11 cellular contexts compared by ENCODE assay signal in the genomic region with DNA sequence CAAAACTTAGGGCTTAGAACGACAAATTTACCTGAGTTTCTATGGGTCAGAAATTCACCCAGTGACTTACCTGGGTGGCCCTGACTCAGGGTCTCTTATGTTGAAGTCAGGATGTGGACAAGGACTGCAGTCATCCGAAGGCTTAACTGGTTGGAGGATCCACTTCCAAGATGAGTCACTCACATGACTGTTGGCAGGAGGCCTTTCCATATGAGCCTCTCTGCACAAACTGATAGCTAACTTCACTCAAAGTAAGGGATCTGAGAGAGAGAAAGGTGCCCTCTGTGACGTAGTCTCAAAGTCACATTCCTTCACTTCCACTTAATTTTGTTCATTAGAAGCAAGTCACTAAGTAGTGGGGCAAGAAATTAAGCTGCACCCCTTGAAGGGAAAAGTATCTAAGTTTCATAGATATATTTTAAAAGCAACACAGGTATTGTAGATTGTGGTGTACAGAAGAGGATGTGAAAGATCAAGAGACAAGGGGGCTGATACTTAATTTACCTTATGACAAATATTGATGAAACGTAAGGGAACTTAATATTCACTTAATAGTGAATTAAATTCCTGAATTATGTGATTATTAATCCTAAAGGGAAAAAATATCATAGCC. TPM values are rescaled to one million over a fixed set of nuclear protein-coding genes. Genes with fewer than 3 reads are reported as not detected.
DNase-seq lines count a peak whose midpoint lies in the region; ATAC-seq and TF ChIP-seq lines count a peak whose summit lies in the region.
"Had no signal": no experiment of that assay in that cellular context is flagged by ENCODE, and none has a peak within 500 bp of the region (broad histone marks: within the 10 kb centered on the region; RNA-seq: fewer than 3 reads in every experiment).

No MANE protein-coding gene starts in this region.

- H2AFZ ChIP-seq in neural progenitor cell (replicated peaks) = no peak overlapping the region

- no peaks in the 10 kb centered on the region for H3K9me3 Mint-ChIP-seq in neural progenitor cell
- no peaks in the 10 kb centered on the region for H3K9me3 Mint-ChIP-seq in activated T-cell treated with anti-CD3 and anti-CD28 coated beads, Interleukin-2, amount 50 U/mL, for 4 hours

- H3K4me3 ChIP-seq in cardiac fibroblast (replicated peaks in 1 of 2; ENCODE audit: low read depth in 2 of 2, low read length in 2 of 2) (no peak overlapping the region), neural progenitor cell (no peak overlapping the region), esophagus squamous epithelium (no peak overlapping the region)
- H3K4me3 ChIP-seq: body of pancreas had no signal

- TF ChIP-seq POLR2A in esophagus squamous epithelium (IDR thresholded peaks at IDR 0.05) = no peak

- H3K36me3 Mint-ChIP-seq in neural progenitor cell = peaks cover 2% of the 10 kb centered on the region
- H3K36me3 Mint-ChIP-seq in activated T-cell treated with anti-CD3 and anti-CD28 coated beads, Interleukin-2, amount 50 U/mL, for 4 hours (ENCODE audit: insufficient read depth) = peaks cover 26% of the 10 kb centered on the region

- H3K4me1 ChIP-seq in neural progenitor cell = peaks cover 5% of the 10 kb centered on the region
- H3K4me1 ChIP-seq in esophagus squamous epithelium = no peaks in the 10 kb centered on the region
- H3K4me1 ChIP-seq: body of pancreas had no signal

- no peaks in the 10 kb centered on the region for H3K79me2 ChIP-seq in neural progenitor cell (ENCODE audit: low read depth)

- H3K27me3 Mint-ChIP-seq in neural progenitor cell (ENCODE audit: insufficient read depth, low read depth) = peaks cover 2% of the 10 kb centered on the region
- H3K27me3 Mint-ChIP-seq in activated T-cell treated with anti-CD3 and anti-CD28 coated beads, Interleukin-2, amount 50 U/mL, for 4 hours (ENCODE audit: low read depth) = no peaks in the 10 kb centered on the region

- no peaks in the 10 kb centered on the region for H3K27me3 ChIP-seq in neural progenitor cell
- H3K27me3 ChIP-seq in esophagus squamous epithelium = no peaks in the 10 kb centered on the region
- H3K27me3 ChIP-seq: body of pancreas had no signal

- no peak overlapping the region for H3K27ac Mint-ChIP-seq in neural progenitor cell

- H3K4me1 Mint-ChIP-seq in neural progenitor cell = no peaks in the 10 kb centered on the region
- H3K4me1 Mint-ChIP-seq in activated T-cell treated with anti-CD3 and anti-CD28 coated beads, Interleukin-2, amount 50 U/mL, for 4 hours (ENCODE audit: low read depth) = peaks cover 2% of the 10 kb centered on the region

- no peaks in the 10 kb centered on the region for H3F3A ChIP-seq in neural progenitor cell (ENCODE audit: low read depth)

- no peaks in the 10 kb centered on the region for H4K20me1 ChIP-seq in neural progenitor cell (ENCODE audit: low read depth)

- 72 to 79% methylated on average over 4 of the region's 4 CpGs for WGBS in esophagus squamous epithelium, 2 donors

- H3K27ac ChIP-seq in neural progenitor cell (no peak overlapping the region), esophagus squamous epithelium (no peak overlapping the region)
- H3K27ac ChIP-seq: body of pancreas, WERI-Rb-1 had no signal

- H3K9me3 ChIP-seq in neural progenitor cell (ENCODE audit: low read depth) (no peaks in the 10 kb centered on the region), esophagus squamous epithelium (no peaks in the 10 kb centered on the region)
- H3K9me3 ChIP-seq: body of pancreas had no signal

- ATAC-seq in GM19328 (IDR thresholded peaks at IDR 0.05; ENCODE audit: unreplicated experiment) = no peak
- no peak for ATAC-seq in activated T-cell treated with anti-CD3 and anti-CD28 coated beads, Interleukin-2, amount 50 U/mL, for 4 hours
- ATAC-seq: body of pancreas had no signal

- peak; percentile 41 for DNase-seq in GM03348 (ENCODE audit: low spot score)
- peak; percentile 27 for DNase-seq in HPDE6-E6E7 (ENCODE audit: extremely low spot score)
- DNase-seq in cardiac fibroblast (ENCODE audit: low read depth in 2 of 2) = peak; percentile 67 to 84
- DNase-seq in neural progenitor cell (ENCODE audit: low spot score) = peak; percentile 2
- DNase-seq in esophagus squamous epithelium (lab: John Stamatoyannopoulos, UW) = no peak
- DNase-seq in activated T-cell treated with anti-CD3 and anti-CD28 coated beads, Interleukin-2, amount 50 U/mL, for 4 hours = no peak
- DNase-seq in head of caudate nucleus = no peak
- DNase-seq: body of pancreas, NCI-H510A, WERI-Rb-1 had no signal

- H3K4me3 Mint-ChIP-seq in neural progenitor cell = no peak overlapping the region
- no peak overlapping the region for H3K4me3 Mint-ChIP-seq in activated T-cell treated with anti-CD3 and anti-CD28 coated beads, Interleukin-2, amount 50 U/mL, for 4 hours

- H3K36me3 ChIP-seq in neural progenitor cell (no peaks in the 10 kb centered on the region), esophagus squamous epithelium (peaks cover 0 to 74% (median 12%) of the 10 kb centered on the region in 3 donors)

- no peak overlapping the region for H3K9ac ChIP-seq in neural progenitor cell

- intact Hi-C loops in esophagus squamous epithelium (cut with DNase I) = no loop called here
- intact Hi-C loops in head of caudate nucleus (cut with DNase I) = no loop called here

- H3K4me2 ChIP-seq in neural progenitor cell = no peak overlapping the region

- TF ChIP-seq CTCF in cardiac fibroblast (IDR thresholded peaks at IDR 0.05; ENCODE audit: low read depth, low read length) (no peak), neural progenitor cell (IDR thresholded peaks at IDR 0.05) (no peak), esophagus squamous epithelium (IDR thresholded peaks at IDR 0.05) (no peak)

RNA-seq across cellular contexts. Expression of a gene that starts 48.4 kb away (rescaled TPM):
- 19.8 and 43.5 TPM in 2 replicates for total RNA-seq in neural progenitor cell (ENCODE audit: low replicate concordance)
- 10 to 100 TPM; 34.8 to 83.7 (median 60.7) TPM for total RNA-seq in esophagus squamous epithelium
- 10 to 100 TPM; 42.7 to 61.2 (median 61.1) TPM for total RNA-seq in activated T-cell treated with anti-CD3 and anti-CD28 coated beads, Interleukin-2, amount 50 U/mL, for 4 hours

Comparison
In these comparisons a context has a peak if more than half of its experiments do, and no peak if none do; other contexts are left out.
1. DNase-seq: peak in GM03348 (single experiment), HPDE6-E6E7 (single experiment), cardiac fibroblast (2 of 2) and neural progenitor cell (single experiment); none in esophagus squamous epithelium (single experiment), activated T-cell treated with anti-CD3 and anti-CD28 coated beads, Interleukin-2, amount 50 U/mL, for 4 hours (single experiment) and head of caudate nucleus (0 of 42).